In genomic region chr19:23116802-23117571, GRCh38 we compare ENCODE assay signal across 8 cellular contexts. TPM values are rescaled to one million over a fixed set of nuclear protein-coding genes. Genes with fewer than 3 reads are reported as not detected.
A peak's percentile ranks its signal among the peaks of the same experiment; 100 is the strongest.
DNase-seq lines count a peak whose midpoint lies in the region; ATAC-seq and TF ChIP-seq lines count a peak whose summit lies in the region.

TSS of gene ZNF730 (plus strand) at chr19:23117025. CDS start at chr19:23117174, 149 bp downstream.

- peak within 1 kb of the TSS; percentile 39 to 91 (median 89) for H3K27ac Mint-ChIP-seq in nephron
- no peak within 1 kb of the TSS for H3K27ac Mint-ChIP-seq in stimulated activated naive CD8-positive, alpha-beta T cell treated with anti-CD3 and anti-CD28 coated beads, Interleukin-15, Interleukin-2, amounts not matched to agents 100 ng/mL and 50 ng/mL, for 24 hours

- peak within 1 kb of the TSS; percentile 68 for H3K4me3 Mint-ChIP-seq in activated T-cell treated with anti-CD3 and anti-CD28 coated beads, Interleukin-2, amount 50 U/mL, for 4 hours
- peak within 1 kb of the TSS; percentile 91 to 96 (median 94) for H3K4me3 Mint-ChIP-seq in nephron
- peak within 1 kb of the TSS; percentile 80 for H3K4me3 Mint-ChIP-seq in stimulated activated naive CD8-positive, alpha-beta T cell treated with anti-CD3 and anti-CD28 coated beads, Interleukin-15, Interleukin-2, amounts not matched to agents 100 ng/mL and 50 ng/mL, for 24 hours

- peaks cover 21% of the 10 kb centered on the region for H3K27me3 Mint-ChIP-seq in activated T-cell treated with anti-CD3 and anti-CD28 coated beads, Interleukin-2, amount 50 U/mL, for 4 hours (ENCODE audit: low read depth)
- H3K27me3 Mint-ChIP-seq in nephron (ENCODE audit: low read depth), result no peaks in the 10 kb centered on the region
- H3K27me3 Mint-ChIP-seq in stimulated activated naive CD8-positive, alpha-beta T cell treated with anti-CD3 and anti-CD28 coated beads, Interleukin-15, Interleukin-2, amounts not matched to agents 100 ng/mL and 50 ng/mL, for 24 hours, result peaks cover 27% of the 10 kb centered on the region

- H3K36me3 Mint-ChIP-seq in activated T-cell treated with anti-CD3 and anti-CD28 coated beads, Interleukin-2, amount 50 U/mL, for 4 hours (ENCODE audit: insufficient read depth), result no peaks in the 10 kb centered on the region
- peaks cover 33% of the 10 kb centered on the region for H3K36me3 Mint-ChIP-seq in nephron (ENCODE audit: low read depth)
- H3K36me3 Mint-ChIP-seq in stimulated activated naive CD8-positive, alpha-beta T cell treated with anti-CD3 and anti-CD28 coated beads, Interleukin-15, Interleukin-2, amounts not matched to agents 100 ng/mL and 50 ng/mL, for 24 hours (ENCODE audit: low read depth), result peaks cover 11% of the 10 kb centered on the region

- ATAC-seq in HG02973 (IDR thresholded peaks at IDR 0.05; ENCODE audit: unreplicated experiment), result peak; percentile 73
- ATAC-seq in activated T-cell treated with anti-CD3 and anti-CD28 coated beads, Interleukin-2, amount 50 U/mL, for 4 hours, result peak; percentile 93 to 97

- TF ChIP-seq CTCF in nephron (IDR thresholded peaks at IDR 0.05; ENCODE audit: unreplicated experiment in 3 of 3), result no peak

- peaks cover 2% of the 10 kb centered on the region for H3K4me1 Mint-ChIP-seq in activated T-cell treated with anti-CD3 and anti-CD28 coated beads, Interleukin-2, amount 50 U/mL, for 4 hours (ENCODE audit: low read depth)
- H3K4me1 Mint-ChIP-seq in nephron, result peaks cover 5% of the 10 kb centered on the region
- peaks cover 9% of the 10 kb centered on the region for H3K4me1 Mint-ChIP-seq in stimulated activated naive CD8-positive, alpha-beta T cell treated with anti-CD3 and anti-CD28 coated beads, Interleukin-15, Interleukin-2, amounts not matched to agents 100 ng/mL and 50 ng/mL, for 24 hours (ENCODE audit: low read depth)

- DNase-seq in GM04503 (ENCODE audit: low read depth) (peak; percentile 22), NCI-H524 (lab: John Stamatoyannopoulos, UW) (peak; percentile 27 to 28), fibroblast of the conjunctiva (ENCODE audit: low read depth) (peak; percentile 30), NCI-H1436 treated with DMSO at 0.1 percent for 48 hours (lab: John Stamatoyannopoulos, UW) (no peak)
- DNase-seq in activated T-cell treated with anti-CD3 and anti-CD28 coated beads, Interleukin-2, amount 50 U/mL, for 4 hours, result peak; percentile 32

- peaks cover 8% of the 10 kb centered on the region for H3K9me3 Mint-ChIP-seq in activated T-cell treated with anti-CD3 and anti-CD28 coated beads, Interleukin-2, amount 50 U/mL, for 4 hours
- H3K9me3 Mint-ChIP-seq in nephron, result peaks cover 9% of the 10 kb centered on the region
- H3K9me3 Mint-ChIP-seq in stimulated activated naive CD8-positive, alpha-beta T cell treated with anti-CD3 and anti-CD28 coated beads, Interleukin-15, Interleukin-2, amounts not matched to agents 100 ng/mL and 50 ng/mL, for 24 hours, result peaks cover 19% of the 10 kb centered on the region

RNA-seq across cellular contexts. Expression of gene ZNF730, which starts in this region (rescaled TPM):
- total RNA-seq in activated T-cell treated with anti-CD3 and anti-CD28 coated beads, Interleukin-2, amount 50 U/mL, for 4 hours, result under 1 TPM; 0.11 to 0.58 (median 0.50) TPM

Comparison
In these comparisons a context has a peak if more than half of its experiments do, and no peak if none do; other contexts are left out.
1. Peak in DNase-seq and ATAC-seq in activated T-cell treated with anti-CD3 and anti-CD28 coated beads, Interleukin-2, amount 50 U/mL, for 4 hours; RNA of the gene not detected or under 1 TPM.